ENCODE assay signal across 30 cellular contexts in genomic region chr10:98168766-98169165, GRCh38. TPM values are rescaled to one million over a fixed set of nuclear protein-coding genes. Genes with fewer than 3 reads are reported as not detected.
DNase-seq lines count a peak whose midpoint lies in the region; ATAC-seq lines count a peak whose summit lies in the region.
"Had no signal": no experiment of that assay in that cellular context is flagged by ENCODE, and none has a peak within 500 bp of the region (broad histone marks: within the 10 kb centered on the region; RNA-seq: fewer than 3 reads in every experiment).

No MANE protein-coding gene starts in this region.

- DNase-seq in Karpas-422 (peak; percentile 61), mesendoderm (no peak), Ammon's horn (ENCODE audit: low spot score) (no peak)
- no peak for DNase-seq in activated CD4-positive, alpha-beta T cell treated with anti-CD3 and anti-CD28 coated beads, Interleukin-2, amount 50 U/mL, for 48 hours
- DNase-seq: activated CD4-positive, alpha-beta T cell treated with anti-CD3 and anti-CD28 coated beads for 4 hours; activated CD8-positive, alpha-beta memory T cell treated with anti-CD3 and anti-CD28 coated beads for 24 hours; activated effector memory CD4-positive, alpha-beta T cell treated with Interleukin-2 at 50 U/mL for 16 hours; AML-193; aorta; effector CD4-positive, alpha-beta T cell; left ventricle myocardium superior; naive thymus-derived CD4-positive, alpha-beta T cell; NCI-H1092; NCI-H187 treated with DMSO at 0.1 percent for 48 hours; NCI-H524; NK-92 treated with Interleukin-12 subunit alpha and Interleukin-12 subunit beta, amount 100 ng/mL, for 24 hours; nucleus accumbens; PC-9; SK-N-SH; stimulated activated CD8-positive, alpha-beta memory T cell treated with anti-CD3 and anti-CD28 coated beads, Interleukin-4, amount 100 ng/mL, for 48 hours; stimulated activated naive CD8-positive, alpha-beta T cell treated with anti-CD3 and anti-CD28 coated beads, Interleukin-15, amount 100 ng/mL, for 72 hours; uterus had no signal

- peak overlapping the region; percentile 29 for H3K27ac Mint-ChIP-seq in activated T-helper 17 cell treated with anti-CD3 and anti-CD28 coated beads, Interleukin-2, amount 50 U/mL, for 72 hours
- H3K27ac Mint-ChIP-seq: progenitor cell of endocrine pancreas; T-helper 1 cell treated with Interleukin-12 subunit alpha and Interleukin-12 subunit beta and Interleukin-4 antibody, amounts not matched to agents 30 μg/mL and 1 μg/mL, for 36 hours had no signal

- peaks cover 4% of the 10 kb centered on the region for H3K79me1 ChIP-seq in mesendoderm (ENCODE audit: low read length)

- H3K18ac ChIP-seq in mesendoderm (ENCODE audit: low read length): peak overlapping the region; percentile 39

- no peak overlapping the region for H2BK120ac ChIP-seq in mesendoderm (ENCODE audit: low read depth, low read length)

- H3K4me3 Mint-ChIP-seq in activated T-helper 17 cell treated with anti-CD3 and anti-CD28 coated beads, Interleukin-2, amount 50 U/mL, for 72 hours: no peak overlapping the region
- H3K4me3 Mint-ChIP-seq: naive thymus-derived CD4-positive, alpha-beta T cell; stimulated activated naive CD8-positive, alpha-beta T cell treated with anti-CD3 and anti-CD28 coated beads, Interleukin-15, amount 100 ng/mL, for 72 hours; T-helper 1 cell treated with Interleukin-12 subunit alpha and Interleukin-12 subunit beta and Interleukin-4 antibody, amounts not matched to agents 30 μg/mL and 1 μg/mL, for 36 hours had no signal

- H3K23ac ChIP-seq in mesendoderm (ENCODE audit: low read length): no peak overlapping the region

- H2AFZ ChIP-seq in Karpas-422 (ENCODE audit: low read length): no peak overlapping the region
- H2AFZ ChIP-seq: PC-9 had no signal

- H2AK5ac ChIP-seq in mesendoderm (ENCODE audit: low read length): no peak overlapping the region

- H3K36me3 Mint-ChIP-seq in activated T-helper 17 cell treated with anti-CD3 and anti-CD28 coated beads, Interleukin-2, amount 50 U/mL, for 72 hours (ENCODE audit: low read depth): peaks cover 94% of the 10 kb centered on the region

- H3K9me3 ChIP-seq in BLaER1 treated with 17β-estradiol and CSF1 and Interleukin-3, amounts not matched to agents 10 nM and 100 nM (replicated peaks in 1 of 11): peaks cover 0 to 9% (median 0%) of the 10 kb centered on the region in 11 experiments; a peak in 1 of 22 replicates
- no peaks in the 10 kb centered on the region for H3K9me3 ChIP-seq in Karpas-422 (ENCODE audit: low read length)
- H3K9me3 ChIP-seq: SK-N-SH, uterus had no signal

- H3K4me1 ChIP-seq in BLaER1 treated with 17β-estradiol and CSF1 and Interleukin-3, amounts not matched to agents 10 nM and 100 nM: peaks cover 33 to 100% (median 94%) of the 10 kb centered on the region in 10 experiments
- H3K4me1 ChIP-seq in Karpas-422 (ENCODE audit: low read length) (peaks cover 70% of the 10 kb centered on the region), mesendoderm (ENCODE audit: control insufficient read depth, low read depth, low read length) (peaks cover 5% of the 10 kb centered on the region)
- H3K4me1 ChIP-seq: uterus had no signal

- H3K79me2 ChIP-seq in Karpas-422 (ENCODE audit: low read length) (peaks cover 66% of the 10 kb centered on the region), mesendoderm (ENCODE audit: control insufficient read depth, insufficient read depth, low read length) (no peaks in the 10 kb centered on the region)

- H3K4me1 Mint-ChIP-seq in activated T-helper 17 cell treated with anti-CD3 and anti-CD28 coated beads, Interleukin-2, amount 50 U/mL, for 72 hours: peaks cover 19% of the 10 kb centered on the region

- H2BK15ac ChIP-seq in mesendoderm (replicated peaks; ENCODE audit: low read depth): no peak overlapping the region

- H3K4me3 ChIP-seq in BLaER1 treated with 17β-estradiol and CSF1 and Interleukin-3, amounts not matched to agents 10 nM and 100 nM: peak overlapping the region in 2 of 10 experiments; percentile 43 to 47; a peak in 2 of 20 replicates
- H3K4me3 ChIP-seq in Karpas-422 (ENCODE audit: low read length) (peak overlapping the region; percentile 53), mesendoderm (ENCODE audit: low read length) (no peak overlapping the region)
- H3K4me3 ChIP-seq: PC-9, uterus had no signal

- no peak for ATAC-seq in activated T-helper 17 cell treated with anti-CD3 and anti-CD28 coated beads, Interleukin-2, amount 50 U/mL, for 72 hours (replicated peaks)
- ATAC-seq in GM18873 (IDR thresholded peaks at IDR 0.05; ENCODE audit: low FRiP score, unreplicated experiment) (no peak), GM19035 (IDR thresholded peaks at IDR 0.05; ENCODE audit: unreplicated experiment) (no peak)
- ATAC-seq: activated naive CD4-positive, alpha-beta T cell treated with anti-CD3 and anti-CD28 coated beads, Interleukin-2, amount 50 U/mL, for 72 hours; left ventricle myocardium superior; naive thymus-derived CD4-positive, alpha-beta T cell; stimulated activated naive CD8-positive, alpha-beta T cell treated with anti-CD3 and anti-CD28 coated beads, Interleukin-15, amount 100 ng/mL, for 72 hours had no signal

- no peak overlapping the region for H3K56ac ChIP-seq in mesendoderm (ENCODE audit: low read length)

- H3K27me3 Mint-ChIP-seq in activated T-helper 17 cell treated with anti-CD3 and anti-CD28 coated beads, Interleukin-2, amount 50 U/mL, for 72 hours: no peaks in the 10 kb centered on the region
- H3K27me3 Mint-ChIP-seq: naive thymus-derived CD4-positive, alpha-beta T cell; progenitor cell of endocrine pancreas; stimulated activated naive CD8-positive, alpha-beta T cell treated with anti-CD3 and anti-CD28 coated beads, Interleukin-15, amount 100 ng/mL, for 72 hours had no signal

- H2BK5ac ChIP-seq in mesendoderm (ENCODE audit: low read length): no peak overlapping the region

- no peak overlapping the region for H4K8ac ChIP-seq in mesendoderm (ENCODE audit: low read depth, low read length)

- peak overlapping the region in 5 of 11 experiments; percentile 42 to 59 (median 51); a peak in 8 of 22 replicates for H3K27ac ChIP-seq in BLaER1 treated with 17β-estradiol and CSF1 and Interleukin-3, amounts not matched to agents 10 nM and 100 nM
- H3K27ac ChIP-seq in Karpas-422 (ENCODE audit: low read length) (peak overlapping the region; percentile 98), mesendoderm (ENCODE audit: low read depth, low read length) (no peak overlapping the region)
- H3K27ac ChIP-seq: epithelial cell of prostate, PC-9, uterus had no signal

- no CpG with 5 or more reads among the region's 3 CpGs for WGBS in mesendoderm (ENCODE audit: extremely low coverage, insufficient coverage, low lambda C conversion rate)

- no peak overlapping the region for H4K5ac ChIP-seq in mesendoderm (ENCODE audit: low read length)

- peak overlapping the region in 10 of 11 experiments; percentile 6 to 87 (median 70); a peak in 20 of 22 replicates for H3K4me2 ChIP-seq in BLaER1 treated with 17β-estradiol and CSF1 and Interleukin-3, amounts not matched to agents 10 nM and 100 nM
- H3K4me2 ChIP-seq in Karpas-422 (ENCODE audit: low read depth, low read length, poor library complexity, severe bottlenecking) (peak overlapping the region; percentile 74), mesendoderm (ENCODE audit: low read length) (no peak overlapping the region)
- H3K4me2 ChIP-seq: PC-9, SK-N-SH had no signal

- peaks cover 29 to 90% (median 56%) of the 10 kb centered on the region in 11 experiments; a peak in 20 of 22 replicates for H3K36me3 ChIP-seq in BLaER1 treated with 17β-estradiol and CSF1 and Interleukin-3, amounts not matched to agents 10 nM and 100 nM
- H3K36me3 ChIP-seq in Karpas-422 (ENCODE audit: insufficient read depth, low read length) (peaks cover 9% of the 10 kb centered on the region), mesendoderm (ENCODE audit: control insufficient read depth, insufficient read depth, low read length) (no peaks in the 10 kb centered on the region)
- H3K36me3 ChIP-seq: uterus had no signal

- H4K20me1 ChIP-seq in BLaER1 treated with 17β-estradiol and CSF1 and Interleukin-3, amounts not matched to agents 10 nM and 100 nM: peaks cover 0 to 98% (median 25%) of the 10 kb centered on the region in 11 experiments; a peak in 13 of 22 replicates
- no peaks in the 10 kb centered on the region; the same call in 1 of the 2 replicates for H4K20me1 ChIP-seq in Karpas-422 (ENCODE audit: insufficient read depth, low read depth, low read length)

- H3K27me3 ChIP-seq in BLaER1 treated with 17β-estradiol and CSF1 and Interleukin-3, amounts not matched to agents 10 nM and 100 nM: no peaks in the 10 kb centered on the region
- H3K27me3 ChIP-seq in Karpas-422 (ENCODE audit: low read length): no peaks in the 10 kb centered on the region
- no peaks in the 10 kb centered on the region for H3K27me3 ChIP-seq in mesendoderm (ENCODE audit: insufficient read depth, low read length, poor library complexity)
- H3K27me3 ChIP-seq: uterus had no signal

- no peaks in the 10 kb centered on the region for H3K9me2 ChIP-seq in Karpas-422 (replicated peaks; ENCODE audit: insufficient read depth, low read length)
- H3K9me2 ChIP-seq: SK-N-SH had no signal

- H3K9me3 Mint-ChIP-seq in activated T-helper 17 cell treated with anti-CD3 and anti-CD28 coated beads, Interleukin-2, amount 50 U/mL, for 72 hours: no peaks in the 10 kb centered on the region
- H3K9me3 Mint-ChIP-seq: activated naive CD4-positive, alpha-beta T cell treated with anti-CD3 and anti-CD28 coated beads, Interleukin-2, amount 50 U/mL, for 72 hours; naive thymus-derived CD4-positive, alpha-beta T cell; stimulated activated naive CD8-positive, alpha-beta T cell treated with anti-CD3 and anti-CD28 coated beads, Interleukin-15, amount 100 ng/mL, for 72 hours; T-helper 1 cell treated with Interleukin-12 subunit alpha and Interleukin-12 subunit beta and Interleukin-4 antibody, amounts not matched to agents 30 μg/mL and 1 μg/mL, for 36 hours had no signal

- no peak overlapping the region for H3K4ac ChIP-seq in mesendoderm (ENCODE audit: low read depth, low read length)

- H3K9ac ChIP-seq in BLaER1 treated with 17β-estradiol and CSF1 and Interleukin-3, amounts not matched to agents 10 nM and 100 nM: peak overlapping the region in 4 of 11 experiments; percentile 4 to 44 (median 20); a peak in 2 of 22 replicates
- H3K9ac ChIP-seq in Karpas-422 (ENCODE audit: low read length) (peak overlapping the region; percentile 52), mesendoderm (ENCODE audit: low read length) (no peak overlapping the region)
- H3K9ac ChIP-seq: SK-N-SH had no signal

RNA-seq across cellular contexts. Expression of gene R3HCC1L, which starts 34.3 kb away (rescaled TPM):
- 11.8 and 13.3 TPM in 2 replicates for total RNA-seq in Karpas-422 (2014; rRNA removed; shearing (Covaris generic); ENCODE audit: low replicate concordance)
- total RNA-seq in activated T-helper 17 cell treated with anti-CD3 and anti-CD28 coated beads, Interleukin-2, amount 50 U/mL, for 72 hours: 10 to 100 TPM; 21.6 to 23.7 TPM
- polyA plus RNA-seq in mesendoderm (2013, experiment 1 of 2): 11.4 TPM
- polyA plus RNA-seq in mesendoderm (2013, experiment 2 of 2): 11.2 TPM
